ENCODE assay signal across 8 cellular contexts in genomic region chr19:38851622-38852230, GRCh38. TPM values are rescaled to one million over a fixed set of nuclear protein-coding genes. Genes with fewer than 3 reads are reported as not detected.
A peak's percentile ranks its signal among the peaks of the same experiment; 100 is the strongest.
DNase-seq lines count a peak whose midpoint lies in the region; ATAC-seq and TF ChIP-seq lines count a peak whose summit lies in the region.

No MANE protein-coding gene starts in this region.

- peak overlapping the region; percentile 67 for H3K27ac Mint-ChIP-seq in neural progenitor cell

- DNase-seq in AG09319 (ENCODE audit: extremely low read depth, low read depth), result peak; percentile 84
- DNase-seq in MM.1S, result peak; percentile 95
- DNase-seq in SHP77 (lab: John Stamatoyannopoulos, UW), result peak; percentile 89 to 94
- peak; percentile 79 for DNase-seq in activated gamma-delta T cell treated with anti-CD3 and anti-CD28 coated beads, Interleukin-2, amount 50 U/mL, for 16 hours (ENCODE audit: low read depth)
- peak in 1 of 2 donors; percentile 77 for DNase-seq in foreskin keratinocyte
- peak; percentile 96 for DNase-seq in neural progenitor cell (ENCODE audit: low spot score)
- DNase-seq in stomach, result peak; percentile 96

- H3K9ac ChIP-seq in MM.1S (ENCODE audit: low read length) (peak overlapping the region; percentile 99), neural progenitor cell (no peak overlapping the region)

- 0 to 2% (median 1%) methylated on average over 22 to 66 of the region's 67 CpGs for WGBS in stomach, 5 donors

- no peak for TF ChIP-seq EP300 in stomach (IDR thresholded peaks at IDR 0.05)

- H3K79me2 ChIP-seq in MM.1S (ENCODE audit: low read length) (peaks cover 42% of the 10 kb centered on the region), neural progenitor cell (ENCODE audit: low read depth) (peaks cover 26% of the 10 kb centered on the region)

- peak overlapping the region; percentile 68 for H2AFZ ChIP-seq in MM.1S (ENCODE audit: low read length)
- no peak overlapping the region for H2AFZ ChIP-seq in neural progenitor cell (replicated peaks)

- H3K4me3 Mint-ChIP-seq in neural progenitor cell, result peak overlapping the region; percentile 95

- H3K4me1 ChIP-seq in MM.1S (ENCODE audit: low read length) (peaks cover 12% of the 10 kb centered on the region), foreskin keratinocyte (no peaks in the 10 kb centered on the region), neural progenitor cell (peaks cover 21% of the 10 kb centered on the region), stomach (peaks cover 37 to 42% (median 41%) of the 10 kb centered on the region in 4 donors)

- H3K4me2 ChIP-seq in MM.1S (ENCODE audit: low read depth, low read length), result peak overlapping the region; percentile 99
- peak overlapping the region; percentile 94 for H3K4me2 ChIP-seq in neural progenitor cell

- H3K27ac ChIP-seq in MM.1S (ENCODE audit: low read length) (peak overlapping the region; percentile 96), foreskin keratinocyte (peak overlapping the region; percentile 91), neural progenitor cell (peak overlapping the region; percentile 95), stomach (peak overlapping the region; percentile 95 to 100 (median 100))

- peak in 1 of 4 donors; percentile 63 for TF ChIP-seq POLR2A in stomach (IDR thresholded peaks at IDR 0.05)

- H4K20me1 ChIP-seq in MM.1S (ENCODE audit: insufficient read depth, low read length) (peaks cover 3% of the 10 kb centered on the region; the same call in 1 of the 2 replicates), neural progenitor cell (ENCODE audit: low read depth) (peaks cover 25% of the 10 kb centered on the region)

- peaks cover 12% of the 10 kb centered on the region for H3K27me3 Mint-ChIP-seq in neural progenitor cell (ENCODE audit: insufficient read depth, low read depth)

- H3K9me3 ChIP-seq in MM.1S (replicated peaks; ENCODE audit: insufficient read depth, low read length) (no peaks in the 10 kb centered on the region), neural progenitor cell (ENCODE audit: low read depth) (no peaks in the 10 kb centered on the region), stomach (no peaks in the 10 kb centered on the region)

- ATAC-seq in GM19324 (IDR thresholded peaks at IDR 0.05; ENCODE audit: low FRiP score, unreplicated experiment), result peak; percentile 17
- ATAC-seq in foreskin keratinocyte, result peak; percentile 1

- H3K9me3 Mint-ChIP-seq in neural progenitor cell, result peaks cover 5% of the 10 kb centered on the region

- no peaks in the 10 kb centered on the region for H3K27me3 ChIP-seq in MM.1S (replicated peaks; ENCODE audit: insufficient read depth, low read length)
- no peaks in the 10 kb centered on the region for H3K27me3 ChIP-seq in foreskin keratinocyte
- H3K27me3 ChIP-seq in neural progenitor cell, result no peaks in the 10 kb centered on the region
- no peaks in the 10 kb centered on the region for H3K27me3 ChIP-seq in stomach

- 0 out of 2 replicates have a peak, but pooled peaks cover 5% of the 10 kb centered on the region for H3K36me3 ChIP-seq in MM.1S (replicated peaks; ENCODE audit: insufficient read depth, low read length)
- peaks cover 4% of the 10 kb centered on the region for H3K36me3 ChIP-seq in neural progenitor cell
- peaks cover 10 to 16% (median 11%) of the 10 kb centered on the region in 4 donors for H3K36me3 ChIP-seq in stomach

- H3K36me3 Mint-ChIP-seq in neural progenitor cell, result peaks cover 18% of the 10 kb centered on the region

- H3K4me1 Mint-ChIP-seq in neural progenitor cell, result peaks cover 39% of the 10 kb centered on the region

- TF ChIP-seq CTCF in AG09319 (IDR thresholded peaks at IDR 0.05; ENCODE audit: low read depth, low read length) (no peak), MM.1S (IDR thresholded peaks at IDR 0.05; ENCODE audit: low read length) (no peak), foreskin keratinocyte (conservative IDR thresholded peaks at IDR 0.05) (no peak), neural progenitor cell (IDR thresholded peaks at IDR 0.05) (no peak), stomach (IDR thresholded peaks at IDR 0.05) (no peak)

- intact Hi-C loops in stomach (cut with DNase I; ENCODE audit: low total_unique reads), result no loop called here

- peak overlapping the region; percentile 68 for H3K4me3 ChIP-seq in MM.1S (ENCODE audit: low read length)
- H3K4me3 ChIP-seq in neural progenitor cell, result peak overlapping the region; percentile 98
- peak overlapping the region; percentile 65 to 87 (median 76) for H3K4me3 ChIP-seq in stomach

- H3K9me2 ChIP-seq in MM.1S (replicated peaks; ENCODE audit: insufficient read depth, low read length), result no peaks in the 10 kb centered on the region

- peaks cover 16% of the 10 kb centered on the region for H3F3A ChIP-seq in MM.1S (ENCODE audit: insufficient read depth, low read length)
- peaks cover 47% of the 10 kb centered on the region for H3F3A ChIP-seq in neural progenitor cell (ENCODE audit: low read depth)

RNA-seq across cellular contexts. Expression of gene HNRNPL, which starts 1.9 kb away (rescaled TPM):
- 344 and 388 TPM in 2 replicates for total RNA-seq in foreskin keratinocyte
- 268 and 317 TPM in 2 replicates for polyA plus RNA-seq in foreskin keratinocyte
- 436 and 583 TPM in 2 replicates for total RNA-seq in neural progenitor cell (ENCODE audit: low replicate concordance)
- 100 to 1,000 TPM; 148 to 242 (median 169) TPM for total RNA-seq in stomach
- 100 to 1,000 TPM; 111 to 151 (median 114) TPM for polyA plus RNA-seq in stomach

RNA-seq across cellular contexts. Expression of gene ECH1, which starts 20.1 kb away (rescaled TPM):
- total RNA-seq in foreskin keratinocyte (51.5 and 64.9 TPM in 2 replicates), neural progenitor cell (ENCODE audit: low replicate concordance) (52.2 and 92.9 TPM in 2 replicates), stomach (100 to 1,000 TPM in 2 of 5 donors, 10 to 100 TPM in 3; 32.9 to 720 (median 94.6) TPM)
- polyA plus RNA-seq in foreskin keratinocyte (114 and 121 TPM in 2 replicates), stomach (100 to 1,000 TPM; 161 to 270 (median 228) TPM)

RNA-seq across cellular contexts. Expression of gene RINL, which starts 26.3 kb away (rescaled TPM):
- total RNA-seq in foreskin keratinocyte (8.3 and 8.7 TPM in 2 replicates), neural progenitor cell (ENCODE audit: low replicate concordance) (4.7 and 5.4 TPM in 2 replicates), stomach (1 to 10 TPM in 4 of 5 donors, not detected in 1; 1.8 to 9.2 (median 3.4) TPM)
- polyA plus RNA-seq in foreskin keratinocyte (6.2 and 6.5 TPM in 2 replicates), stomach (10 to 100 TPM in 1 of 3 donors, 1 to 10 TPM in 2; 6.9 to 10.0 (median 9.3) TPM)

RNA-seq across cellular contexts. Expression of gene LGALS4, which starts 39.0 kb away (rescaled TPM):
- total RNA-seq in foreskin keratinocyte (0.20 TPM in 1 of 2 replicates, not detected in the other), neural progenitor cell (ENCODE audit: low replicate concordance) (0.31 TPM in 1 of 2 replicates, not detected in the other), stomach (1,000 to 10,000 TPM in 1 of 5 donors, 100 to 1,000 TPM in 3, 10 to 100 TPM in 1; 32.1 to 1,765 (median 113) TPM)
- polyA plus RNA-seq in foreskin keratinocyte (0.24 TPM in 1 of 2 replicates, not detected in the other), stomach (100 to 1,000 TPM in 1 of 3 donors, 10 to 100 TPM in 2; 23.5 to 627 (median 80.1) TPM)

RNA-seq across cellular contexts. Expression of gene SIRT2, which starts 47.7 kb away (rescaled TPM):
- total RNA-seq in foreskin keratinocyte (46.0 and 49.4 TPM in 2 replicates), neural progenitor cell (ENCODE audit: low replicate concordance) (10.9 and 15.2 TPM in 2 replicates), stomach (100 to 1,000 TPM in 1 of 5 donors, 10 to 100 TPM in 4; 21.1 to 764 (median 32.9) TPM)
- polyA plus RNA-seq in foreskin keratinocyte (51.8 and 56.8 TPM in 2 replicates), stomach (10 to 100 TPM; 31.6 to 46.6 (median 35.7) TPM)
